ENCODE assay signal across 8 cellular contexts in the genomic region with DNA sequence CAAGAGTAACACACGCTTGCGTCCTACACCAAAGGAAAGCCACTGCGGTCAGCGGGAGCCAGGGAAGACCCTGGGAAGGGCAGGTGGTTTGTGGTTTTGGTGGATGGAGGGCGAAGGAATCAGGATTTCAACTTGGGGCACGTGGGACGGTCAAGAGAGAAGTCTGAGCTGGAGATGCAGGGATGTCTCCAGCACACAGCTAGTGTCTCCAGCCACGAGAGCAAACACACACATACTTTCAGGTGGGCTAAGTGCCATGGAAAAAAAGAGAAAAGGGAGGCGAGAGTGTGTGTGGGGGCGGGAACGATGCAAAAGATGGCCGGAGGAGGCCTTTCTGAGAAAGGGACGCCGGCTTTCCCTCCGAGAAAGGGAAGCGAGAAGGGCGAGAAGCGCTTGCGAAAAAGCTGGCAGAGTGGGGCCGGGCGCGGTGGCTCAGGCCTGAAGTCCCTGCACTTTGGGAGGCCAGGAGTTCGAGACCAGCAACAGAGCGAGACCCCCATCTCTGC. TPM values are rescaled to one million over a fixed set of nuclear protein-coding genes. Genes with fewer than 3 reads are reported as not detected.
A peak's percentile ranks its signal among the peaks of the same experiment; 100 is the strongest.
DNase-seq lines count a peak whose midpoint lies in the region; ATAC-seq, FAIRE-seq and TF ChIP-seq lines count a peak whose summit lies in the region.

No MANE protein-coding gene starts in this region.

- no peak for FAIRE-seq in RCC 7860 (lab: Jason Lieb, UNC)

- H3K4me3 ChIP-seq in GM12865 (ENCODE audit: low read depth, low read length): peak overlapping the region; percentile 55
- peak overlapping the region; percentile 86 to 95 for H3K4me3 ChIP-seq in Panc1 (ENCODE audit: low read depth in 2 of 2, low read length in 2 of 2)
- H3K4me3 ChIP-seq in smooth muscle cell: peak overlapping the region; percentile 77

- H3K27me3 ChIP-seq in Panc1 (ENCODE audit: control insufficient read depth, insufficient read depth, low read length): no peaks in the 10 kb centered on the region
- H3K27me3 ChIP-seq in smooth muscle cell (ENCODE audit: low read depth): no peaks in the 10 kb centered on the region

- no peak for ATAC-seq in Panc1
- ATAC-seq in HG03521 (IDR thresholded peaks at IDR 0.05; ENCODE audit: unreplicated experiment): no peak
- ATAC-seq in HG02852 (IDR thresholded peaks at IDR 0.05; ENCODE audit: unreplicated experiment): no peak

- H3K36me3 Mint-ChIP-seq in immature natural killer cell: peaks cover 2 to 7% (median 3%) of the 10 kb centered on the region in 3 donors

- in situ Hi-C loops in Panc1 (cut with HindIII; ENCODE audit: low pct_unique_long_range_greater_than_20kb, low sequenced_read_pairs): no loop called here

- H3K9me3 ChIP-seq in Panc1 (ENCODE audit: control insufficient read depth, insufficient read depth, low read depth, low read length) (no peaks in the 10 kb centered on the region), smooth muscle cell (replicated peaks; ENCODE audit: low read depth) (no peaks in the 10 kb centered on the region)

- peak overlapping the region; percentile 90 to 96 (median 93) for H3K4me3 Mint-ChIP-seq in immature natural killer cell

- BruUV-seq in Panc1 (replicated peaks; lab: Mats Ljungman, UMichigan): no TSS peak

- peaks cover 20% of the 10 kb centered on the region for H3K4me1 ChIP-seq in Panc1 (ENCODE audit: control insufficient read depth, insufficient read depth, low read length)
- H3K4me1 ChIP-seq in smooth muscle cell (ENCODE audit: low read depth): peaks cover 10% of the 10 kb centered on the region

- H2AFZ ChIP-seq in smooth muscle cell (ENCODE audit: low read depth): no peak overlapping the region

- POLR2A ChIA-PET in Panc1 (lab: Charles Lee): no interaction called here

- H3K36me3 ChIP-seq in Panc1 (ENCODE audit: control insufficient read depth, insufficient read depth, low read length) (peaks cover 27% of the 10 kb centered on the region), smooth muscle cell (ENCODE audit: low read depth) (no peaks in the 10 kb centered on the region)

- peak overlapping the region; percentile 96 for H3K27ac ChIP-seq in Panc1 (ENCODE audit: low read length)
- H3K27ac ChIP-seq in smooth muscle cell (ENCODE audit: low read depth): peak overlapping the region; percentile 100

- H3K27ac Mint-ChIP-seq in immature natural killer cell: peak overlapping the region; percentile 97 to 100 (median 99)

- H3K4me2 ChIP-seq in smooth muscle cell: peak overlapping the region; percentile 97

- peaks cover 29 to 40% of the 10 kb centered on the region in 2 donors for H3K4me1 Mint-ChIP-seq in immature natural killer cell

- H3K9ac ChIP-seq in smooth muscle cell (ENCODE audit: low read depth): peak overlapping the region; percentile 100

- peaks cover 13 to 17% (median 15%) of the 10 kb centered on the region in 3 donors for H3K27me3 Mint-ChIP-seq in immature natural killer cell (ENCODE audit: low read depth in 3 of 3)

- peak; percentile 58 for DNase-seq in GM12865 (ENCODE audit: low read depth)
- no peak for DNase-seq in Panc1 (ENCODE audit: low read depth, low spot score)
- peak; percentile 33 for DNase-seq in astrocyte of the hippocampus (ENCODE audit: low read depth, low spot score)
- DNase-seq in immature natural killer cell: peak; percentile 6 to 28 (median 23)
- no peak for DNase-seq in smooth muscle cell (lab: John Stamatoyannopoulos, UW; ENCODE audit: unreplicated experiment)
- no peak for DNase-seq in RCC 7860 (ENCODE audit: low spot score)

- H3F3A ChIP-seq in smooth muscle cell (ENCODE audit: low read depth): no peaks in the 10 kb centered on the region

- intact Hi-C loops in Panc1 (cut with micrococcal nuclease; ENCODE audit: unreplicated experiment): no loop called here

- no peaks in the 10 kb centered on the region for H3K9me3 Mint-ChIP-seq in immature natural killer cell

- TF ChIP-seq CTCF in GM12865 (IDR thresholded peaks at IDR 0.05; ENCODE audit: insufficient read depth, low read depth, low read length, missing control alignments) (no peak), Panc1 (IDR thresholded peaks at IDR 0.05) (no peak), smooth muscle cell (IDR thresholded peaks at IDR 0.05; ENCODE audit: borderline replicate concordance, insufficient read depth, poor library complexity, severe bottlenecking) (no peak)

- peaks cover 32% of the 10 kb centered on the region for H4K20me1 ChIP-seq in smooth muscle cell (ENCODE audit: low read depth)

- H3K79me2 ChIP-seq in smooth muscle cell (ENCODE audit: low read depth): peaks cover 36% of the 10 kb centered on the region

- CTCF ChIA-PET in Panc1 (lab: Charles Lee): no interaction called here

- 34% methylated on average over 24 of the region's 24 CpGs for WGBS in smooth muscle cell (ENCODE audit: low lambda C conversion rate)

RNA-seq across cellular contexts. Expression of gene SRRM1, which starts 1.4 kb away (rescaled TPM):
- total RNA-seq in Panc1 (2021; ENCODE audit: unreplicated experiment) (160 TPM), smooth muscle cell (53.8 and 70.1 TPM in 2 replicates)
- polyA plus RNA-seq in Panc1 (2012; ENCODE audit: insufficient read length): 60.9 TPM
- polyA plus RNA-seq in immature natural killer cell (100 to 1,000 TPM in 2 of 3 donors, 10 to 100 TPM in 1; 41.4 to 266 (median 103) TPM), smooth muscle cell (96.0 and 129 TPM in 2 replicates)

Comparison
In these comparisons a context has a peak if more than half of its experiments do, and no peak if none do; other contexts are left out.
1. DNase-seq: peak in GM12865 (single experiment), astrocyte of the hippocampus (single experiment) and immature natural killer cell (3 of 3); none in Panc1 (single experiment), smooth muscle cell (single experiment) and RCC 7860 (single experiment).
2. Peak in every context shown above with its lines, with median percentiles within 50 percentile points of each other: H3K4me3 ChIP-seq.